15 cellular contexts compared by ENCODE assay signal in the genomic region with DNA sequence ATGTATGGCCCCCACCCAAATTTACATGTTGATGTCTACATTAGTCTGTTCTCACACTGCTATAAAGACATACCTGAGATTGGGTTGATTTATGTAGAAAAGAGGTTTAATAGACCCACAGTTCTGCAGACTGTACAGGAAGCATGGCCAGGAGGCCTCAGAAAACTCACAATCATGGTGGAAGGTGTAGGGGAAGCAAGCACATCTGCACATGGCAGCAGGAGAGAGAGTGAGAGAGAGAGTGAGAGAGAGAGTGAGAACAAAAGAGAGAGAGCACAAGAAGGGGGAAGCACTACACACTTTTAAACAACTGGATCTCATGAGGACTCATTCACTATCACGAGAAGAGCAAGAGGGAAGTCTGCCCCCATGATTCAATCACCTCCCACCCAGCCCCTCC.
A peak's percentile ranks its signal among the peaks of the same experiment; 100 is the strongest.
DNase-seq lines count a peak whose midpoint lies in the region; ATAC-seq and TF ChIP-seq lines count a peak whose summit lies in the region.
"Had no signal": no experiment of that assay in that cellular context is flagged by ENCODE, and none has a peak within 500 bp of the region (broad histone marks: within the 10 kb centered on the region; RNA-seq: fewer than 3 reads in every experiment).

No MANE protein-coding gene starts in this region.

- ATAC-seq in activated T-helper 17 cell treated with anti-CD3 and anti-CD28 coated beads, Interleukin-2, amount 50 U/mL, for 72 hours (replicated peaks) = no peak
- ATAC-seq in GM19463 (IDR thresholded peaks at IDR 0.05; ENCODE audit: unreplicated experiment) = no peak

- no peaks in the 10 kb centered on the region for H3K27me3 ChIP-seq in esophagus squamous epithelium
- no peaks in the 10 kb centered on the region for H3K27me3 ChIP-seq in suprapubic skin
- H3K27me3 ChIP-seq: BE2C had no signal

- peaks cover 4 to 53% (median 6%) of the 10 kb centered on the region in 3 donors for H3K4me1 ChIP-seq in esophagus squamous epithelium
- peaks cover 19% of the 10 kb centered on the region for H3K4me1 ChIP-seq in suprapubic skin
- H3K4me1 ChIP-seq: HAP-1 had no signal

- H3K27me3 Mint-ChIP-seq in activated T-helper 17 cell treated with anti-CD3 and anti-CD28 coated beads, Interleukin-2, amount 50 U/mL, for 72 hours = no peaks in the 10 kb centered on the region
- H3K27me3 Mint-ChIP-seq in endothelial cell (ENCODE audit: unreplicated experiment) = peaks cover 4% of the 10 kb centered on the region
- H3K27me3 Mint-ChIP-seq in nephron progenitor cell (ENCODE audit: low read depth, poor library complexity) = no peaks in the 10 kb centered on the region
- H3K27me3 Mint-ChIP-seq: CD4-positive, CD25-positive, alpha-beta regulatory T cell had no signal

- no peak for TF ChIP-seq EP300 in suprapubic skin (IDR thresholded peaks at IDR 0.05)

- no peaks in the 10 kb centered on the region for H3K9me3 ChIP-seq in esophagus squamous epithelium
- no peaks in the 10 kb centered on the region for H3K9me3 ChIP-seq in suprapubic skin
- H3K9me3 ChIP-seq: BE2C, HAP-1 had no signal

- peak overlapping the region; percentile 1 for H3K27ac Mint-ChIP-seq in activated T-helper 17 cell treated with anti-CD3 and anti-CD28 coated beads, Interleukin-2, amount 50 U/mL, for 72 hours
- no peak overlapping the region for H3K27ac Mint-ChIP-seq in endothelial cell (ENCODE audit: unreplicated experiment)
- H3K27ac Mint-ChIP-seq in nephron progenitor cell = no peak overlapping the region

- H3K9me3 Mint-ChIP-seq in activated T-helper 17 cell treated with anti-CD3 and anti-CD28 coated beads, Interleukin-2, amount 50 U/mL, for 72 hours = peaks cover 11% of the 10 kb centered on the region
- H3K9me3 Mint-ChIP-seq in endothelial cell (ENCODE audit: unreplicated experiment) (peaks cover 4% of the 10 kb centered on the region), nephron progenitor cell (peaks cover 25% of the 10 kb centered on the region)

- H3K36me3 Mint-ChIP-seq in activated T-helper 17 cell treated with anti-CD3 and anti-CD28 coated beads, Interleukin-2, amount 50 U/mL, for 72 hours (ENCODE audit: low read depth) = no peaks in the 10 kb centered on the region
- H3K36me3 Mint-ChIP-seq in endothelial cell (ENCODE audit: low read depth, unreplicated experiment) = peaks cover 22% of the 10 kb centered on the region
- peaks cover 37% of the 10 kb centered on the region for H3K36me3 Mint-ChIP-seq in nephron progenitor cell (ENCODE audit: low read depth)

- intact Hi-C loops in esophagus squamous epithelium (cut with DNase I) = no loop called here
- intact Hi-C loops in posterior cingulate gyrus (cut with DNase I) = no loop called here

- DNase-seq in endothelial cell (ENCODE audit: low spot score) (no peak), esophagus squamous epithelium (lab: John Stamatoyannopoulos, UW) (no peak), suprapubic skin (ENCODE audit: low spot score in 2 of 2) (no peak), pons (ENCODE audit: low spot score) (no peak), nephron progenitor cell (no peak), posterior cingulate gyrus (no peak)
- DNase-seq: ACHN; BE2C; C1 segment of cervical spinal cord; Caco-2; CD4-positive, CD25-positive, alpha-beta regulatory T cell had no signal

- H3K36me3 ChIP-seq in esophagus squamous epithelium = no peaks in the 10 kb centered on the region
- no peaks in the 10 kb centered on the region for H3K36me3 ChIP-seq in suprapubic skin
- H3K36me3 ChIP-seq: BE2C, HAP-1 had no signal

- no peaks in the 10 kb centered on the region for H3K4me1 Mint-ChIP-seq in activated T-helper 17 cell treated with anti-CD3 and anti-CD28 coated beads, Interleukin-2, amount 50 U/mL, for 72 hours
- H3K4me1 Mint-ChIP-seq in endothelial cell (ENCODE audit: unreplicated experiment) (peaks cover 3% of the 10 kb centered on the region), nephron progenitor cell (peaks cover 45% of the 10 kb centered on the region)

- H3K27ac ChIP-seq in esophagus squamous epithelium (peak overlapping the region; percentile 76 to 85 (median 80)), suprapubic skin (peak overlapping the region; percentile 76)
- H3K27ac ChIP-seq: GM23248 had no signal

- TF ChIP-seq POLR2A in esophagus squamous epithelium (IDR thresholded peaks at IDR 0.05) (no peak), suprapubic skin (IDR thresholded peaks at IDR 0.05) (no peak)

- H3K4me3 ChIP-seq in esophagus squamous epithelium = no peak overlapping the region
- H3K4me3 ChIP-seq in suprapubic skin = no peak overlapping the region
- H3K4me3 ChIP-seq: GM23248, HAP-1 had no signal

- no peak overlapping the region for H3K4me3 Mint-ChIP-seq in activated T-helper 17 cell treated with anti-CD3 and anti-CD28 coated beads, Interleukin-2, amount 50 U/mL, for 72 hours
- H3K4me3 Mint-ChIP-seq in endothelial cell (ENCODE audit: unreplicated experiment) = peak overlapping the region; percentile 42
- H3K4me3 Mint-ChIP-seq in nephron progenitor cell = no peak overlapping the region
- H3K4me3 Mint-ChIP-seq: CD4-positive, CD25-positive, alpha-beta regulatory T cell had no signal

- WGBS in esophagus squamous epithelium, 2 donors = 47 to 69% methylated on average over 1 of the region's 1 CpG
- 96% methylated on average over 1 of the region's 1 CpG for WGBS in suprapubic skin

- TF ChIP-seq CTCF in endothelial cell (IDR thresholded peaks at IDR 0.05; ENCODE audit: unreplicated experiment) (no peak), esophagus squamous epithelium (IDR thresholded peaks at IDR 0.05) (no peak), suprapubic skin (IDR thresholded peaks at IDR 0.05) (no peak), nephron progenitor cell (IDR thresholded peaks at IDR 0.05) (no peak)
